In genomic region chr10:92559051-92559450, GRCh38 we compare ENCODE assay signal across 26 cellular contexts.
"Had no signal": no experiment of that assay in that cellular context is flagged by ENCODE, and none has a peak within 500 bp of the region (broad histone marks: within the 10 kb centered on the region; RNA-seq: fewer than 3 reads in every experiment).

No MANE protein-coding gene starts in this region.

- H3K4me3 ChIP-seq: pancreas, psoas muscle, right lobe of liver, sigmoid colon, stomach, thoracic aorta, thyroid gland, tibial nerve, upper lobe of left lung, vagina had no signal

- FAIRE-seq: pancreas, small intestine, urothelium cell line had no signal

- H3K9me3 Mint-ChIP-seq: natural killer cell had no signal

- H3K27ac ChIP-seq: neutrophil, pancreas, psoas muscle, right lobe of liver, sigmoid colon, stomach, thoracic aorta, thyroid gland, tibial nerve, upper lobe of left lung, vagina had no signal

- H3K9me3 ChIP-seq: pancreas, right lobe of liver, thyroid gland had no signal

- DNase-seq: natural killer cell; nucleus accumbens; pancreas; psoas muscle; right cardiac atrium; right lobe of liver; sigmoid colon; small intestine; stimulated activated CD4-positive, alpha-beta T cell treated with anti-CD3 and anti-CD28 coated beads, Interleukin-15, amount 100 ng/mL, for 24 hours; stimulated activated CD4-positive, alpha-beta T cell treated with anti-CD3 and anti-CD28 coated beads, Interleukin-2, amount 100 ng/mL, for 24 hours; stimulated activated CD4-positive, alpha-beta T cell treated with anti-CD3 and anti-CD28 coated beads, Interleukin-2, amount 100 ng/mL, for 48 hours; stimulated activated CD4-positive, alpha-beta T cell treated with anti-CD3 and anti-CD28 coated beads, Interleukin-4, amount 100 ng/mL, for 24 hours; stimulated activated naive B cell treated with anti-CD40 and anti-IgM and Interleukin-4, amounts not matched to agents 10 μg/mL and 1 μg/mL and 100 μg/mL, for 72 hours; stimulated activated naive CD4-positive, alpha-beta T cell treated with Interleukin-2 at 50 U/mL for 16 hours; stomach; thyroid gland; trophoblast cell; upper lobe of left lung had no signal

- H3K27ac Mint-ChIP-seq: natural killer cell; nephron; stimulated activated effector memory CD8-positive, alpha-beta T cell treated with anti-CD3 and anti-CD28 coated beads, Interleukin-12 subunit alpha, Interleukin-12 subunit beta, amount 100 ng/mL, for 72 hours; stimulated activated naive B cell treated with anti-CD40 and anti-IgM and Interleukin-4, amounts not matched to agents 10 μg/mL and 1 μg/mL and 100 μg/mL, for 72 hours; stimulated activated naive CD8-positive, alpha-beta T cell treated with anti-CD3 and anti-CD28 coated beads, Interleukin-15, Interleukin-2, amounts not matched to agents 100 ng/mL and 50 ng/mL, for 24 hours had no signal

- H3K27me3 Mint-ChIP-seq: stimulated activated naive B cell treated with anti-CD40 and anti-IgM and Interleukin-4, amounts not matched to agents 10 μg/mL and 1 μg/mL and 100 μg/mL, for 72 hours; stimulated activated naive CD8-positive, alpha-beta T cell treated with anti-CD3 and anti-CD28 coated beads, Interleukin-15, Interleukin-2, amounts not matched to agents 100 ng/mL and 50 ng/mL, for 24 hours had no signal

- H3K4me1 Mint-ChIP-seq: nephron had no signal

- H3K4me1 ChIP-seq: pancreas, psoas muscle, right lobe of liver, sigmoid colon, thyroid gland, tibial nerve, upper lobe of left lung, vagina had no signal

- H3K4me3 Mint-ChIP-seq: natural killer cell; nephron; stimulated activated effector memory CD8-positive, alpha-beta T cell treated with anti-CD3 and anti-CD28 coated beads, Interleukin-12 subunit alpha, Interleukin-12 subunit beta, amount 100 ng/mL, for 72 hours; stimulated activated naive B cell treated with anti-CD40 and anti-IgM and Interleukin-4, amounts not matched to agents 10 μg/mL and 1 μg/mL and 100 μg/mL, for 72 hours; stimulated activated naive CD8-positive, alpha-beta T cell treated with anti-CD3 and anti-CD28 coated beads, Interleukin-15, Interleukin-2, amounts not matched to agents 100 ng/mL and 50 ng/mL, for 24 hours had no signal
